In the genomic region with DNA sequence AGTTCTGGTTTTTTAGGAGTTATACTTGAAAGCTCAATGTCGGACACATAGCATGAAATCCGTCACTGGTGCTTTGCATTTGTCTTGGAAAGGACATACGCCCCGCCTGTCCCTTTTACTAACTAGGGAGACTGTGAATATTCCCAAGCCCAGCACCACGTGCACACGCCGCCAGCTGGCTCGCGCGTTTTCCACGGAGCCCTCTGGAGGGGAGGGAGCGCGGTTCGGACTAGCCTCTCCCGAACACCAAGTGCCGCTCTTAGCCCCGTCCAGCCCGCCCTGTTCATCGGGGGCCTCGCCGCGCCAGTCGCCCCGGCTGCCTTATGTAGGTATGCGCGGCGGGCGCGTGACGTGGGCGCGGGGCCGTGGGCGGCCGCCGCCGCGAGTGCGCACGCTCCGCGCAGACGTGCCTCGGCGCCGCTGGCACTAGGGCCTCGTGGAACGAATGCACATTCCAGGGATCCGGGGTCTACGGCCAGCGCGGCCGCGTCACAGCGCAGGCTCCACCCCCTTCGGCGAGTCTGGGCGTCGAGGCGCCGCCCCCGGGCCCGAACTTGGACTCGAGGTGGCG, we compare ENCODE assay signal across 8 cellular contexts. TPM values are rescaled to one million over a fixed set of nuclear protein-coding genes. Genes with fewer than 3 reads are reported as not detected.
DNase-seq lines count a peak whose midpoint lies in the region; ATAC-seq and TF ChIP-seq lines count a peak whose summit lies in the region.

No MANE protein-coding gene starts in this region.

- H3K4me1 ChIP-seq in gastroesophageal sphincter: peaks cover 14 to 43% (median 23%) of the 10 kb centered on the region in 3 donors

- no peaks in the 10 kb centered on the region for H3K27me3 ChIP-seq in gastroesophageal sphincter

- TF ChIP-seq EP300 in gastroesophageal sphincter (IDR thresholded peaks at IDR 0.05): peak; percentile 46

- H3K27ac ChIP-seq in SK-N-MC (peak overlapping the region; percentile 98), gastroesophageal sphincter (peak overlapping the region; percentile 95 to 100 (median 100)), temporal lobe (ENCODE audit: low read depth, low read length) (peak overlapping the region; percentile 99)

- H3K9me3 ChIP-seq in SK-N-MC (ENCODE audit: low read depth, low read length) (no peaks in the 10 kb centered on the region), gastroesophageal sphincter (no peaks in the 10 kb centered on the region)

- peak; percentile 40 for ATAC-seq in HG02571 (IDR thresholded peaks at IDR 0.05; ENCODE audit: unreplicated experiment)
- ATAC-seq in gastroesophageal sphincter: peak; percentile 83

- TF ChIP-seq CTCF in GM10266 (IDR thresholded peaks at IDR 0.05; ENCODE audit: control insufficient read depth, insufficient read depth, low read depth, missing control alignments) (no peak), gastroesophageal sphincter (IDR thresholded peaks at IDR 0.05) (peak in 2 of 4 experiments; percentile 37 to 44)

- peaks cover 24% of the 10 kb centered on the region for H3K36me3 ChIP-seq in SK-N-MC (ENCODE audit: insufficient read depth, low read length)
- peaks cover 0 to 14% of the 10 kb centered on the region in 2 donors for H3K36me3 ChIP-seq in gastroesophageal sphincter

- DNase-seq in GM10266 (ENCODE audit: extremely low spot score): peak; percentile 94
- peak; percentile 89 for DNase-seq in NCI-H1048 (lab: John Stamatoyannopoulos, UW)
- no peak for DNase-seq in SK-N-MC (ENCODE audit: low read depth, low spot score)
- DNase-seq in activated naive CD4-positive, alpha-beta T cell treated with anti-CD3 and anti-CD28 coated beads, Interleukin-2, amount 50 U/mL, for 16 hours: peak; percentile 92
- peak; percentile 44 to 99 (median 92) for DNase-seq in nucleus accumbens (lab: John Stamatoyannopoulos, UW)

- H3K9ac ChIP-seq in SK-N-MC (ENCODE audit: insufficient read length): peak overlapping the region; percentile 94

- H3K4me3 ChIP-seq in SK-N-MC: peak overlapping the region; percentile 96
- H3K4me3 ChIP-seq in gastroesophageal sphincter: peak overlapping the region; percentile 57 to 82

- WGBS in gastroesophageal sphincter (ENCODE audit: low coverage in 1 of 2), 2 donors: 0% methylated on average over 9 of the region's 65 CpGs; no CpG with 5 or more reads in 1 of the 2 donors

- peak; percentile 99 for TF ChIP-seq POLR2A in gastroesophageal sphincter (IDR thresholded peaks at IDR 0.05)

RNA-seq across cellular contexts. Expression of a gene that starts 0.7 kb away (rescaled TPM):
- total RNA-seq in gastroesophageal sphincter: 100 to 1,000 TPM in 3 of 4 donors, 10 to 100 TPM in 1; 70.1 to 107 (median 104) TPM
- 85.6 TPM for total RNA-seq in temporal lobe
